In the genomic region with DNA sequence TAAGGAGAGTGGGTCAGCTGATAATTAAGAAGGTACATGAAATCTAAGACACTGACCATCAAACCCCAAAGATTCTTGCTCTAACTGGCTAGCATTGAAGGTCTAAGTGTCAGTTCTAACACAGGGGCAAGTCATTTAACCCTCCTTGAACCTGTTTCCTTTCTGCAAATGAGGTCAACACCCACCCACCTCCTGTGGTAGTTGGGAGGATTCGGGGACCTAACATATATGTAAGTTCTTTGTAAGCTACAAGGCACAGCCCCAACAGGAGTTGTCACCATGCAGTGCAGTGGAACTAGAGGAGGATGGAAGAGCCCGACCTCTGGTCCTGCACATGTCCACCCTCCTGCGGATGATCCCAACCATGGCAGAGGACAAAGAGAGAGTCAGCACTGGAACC, we compare ENCODE assay signal across 28 cellular contexts. TPM values are rescaled to one million over a fixed set of nuclear protein-coding genes. Genes with fewer than 3 reads are reported as not detected.
"Had no signal": no experiment of that assay in that cellular context is flagged by ENCODE, and none has a peak within 500 bp of the region (broad histone marks: within the 10 kb centered on the region; RNA-seq: fewer than 3 reads in every experiment).

No MANE protein-coding gene starts in this region.

- H3K27ac Mint-ChIP-seq: activated CD8-positive, alpha-beta memory T cell treated with anti-CD3 and anti-CD28 coated beads, Interleukin-2, amount 10 ng/mL, durations not matched to agents 7 days and 5 days; activated naive CD4-positive, alpha-beta T cell treated with anti-CD3 and anti-CD28 coated beads for 36 hours; activated naive CD8-positive, alpha-beta T cell; activated T-helper 17 cell treated with anti-CD3 and anti-CD28 coated beads, Interleukin-2, amount 50 U/mL, for 72 hours; IgD-negative memory B cell had no signal

- H3K4me3 Mint-ChIP-seq: activated CD8-positive, alpha-beta memory T cell treated with anti-CD3 and anti-CD28 coated beads, Interleukin-2, amount 10 ng/mL, durations not matched to agents 7 days and 5 days; activated naive CD4-positive, alpha-beta T cell treated with anti-CD3 and anti-CD28 coated beads for 36 hours; activated naive CD8-positive, alpha-beta T cell; activated T-helper 17 cell treated with anti-CD3 and anti-CD28 coated beads, Interleukin-2, amount 50 U/mL, for 72 hours had no signal

- H3K4me2 ChIP-seq: SK-N-SH had no signal

- DNase-seq: activated CD4-positive, alpha-beta T cell treated with anti-CD3 and anti-CD28 coated beads for 4 hours; activated CD4-positive, CD25-positive, alpha-beta regulatory T cell; activated CD8-positive, alpha-beta memory T cell treated with anti-CD3 and anti-CD28 coated beads, Interleukin-2, amount 10 ng/mL, durations not matched to agents 7 days and 5 days; activated gamma-delta T cell; activated naive CD4-positive, alpha-beta T cell treated with anti-CD3 and anti-CD28 coated beads for 36 hours; activated T-cell treated with anti-CD3 and anti-CD28 coated beads, Interleukin-2, amount 50 U/mL, for 48 hours; amygdala; brain microvascular endothelial cell; KG1; NCI-H1048; NCI-H146; NCI-H187 treated with DMSO at 0.1 percent for 48 hours; NCI-H2171; NCI-H2227 treated with DMSO at 0.1 percent for 48 hours; NCI-H526; NCI-H82; OCI-M1; Right ventricle myocardium superior; RPMI8226; SJCRH30; SK-N-SH; T-helper 1 cell had no signal

- H3K27ac ChIP-seq: brain microvascular endothelial cell, SJCRH30, VCaP had no signal

- H3K9me2 ChIP-seq: SK-N-SH had no signal

- H3K9me3 ChIP-seq: SJCRH30, SK-N-SH had no signal

- H3K4me3 ChIP-seq: SJCRH30 had no signal

- H3K9me3 Mint-ChIP-seq: activated naive CD4-positive, alpha-beta T cell treated with anti-CD3 and anti-CD28 coated beads for 36 hours; activated T-helper 17 cell treated with anti-CD3 and anti-CD28 coated beads, Interleukin-2, amount 50 U/mL, for 72 hours; IgD-negative memory B cell had no signal

- H3K27me3 ChIP-seq: brain microvascular endothelial cell, SJCRH30 had no signal

- H3K27me3 Mint-ChIP-seq: activated CD8-positive, alpha-beta memory T cell treated with anti-CD3 and anti-CD28 coated beads, Interleukin-2, amount 10 ng/mL, durations not matched to agents 7 days and 5 days; activated naive CD8-positive, alpha-beta T cell; activated T-helper 17 cell treated with anti-CD3 and anti-CD28 coated beads, Interleukin-2, amount 50 U/mL, for 72 hours; IgD-negative memory B cell had no signal

- ATAC-seq: activated CD8-positive, alpha-beta memory T cell treated with anti-CD3 and anti-CD28 coated beads, Interleukin-2, amount 10 ng/mL, durations not matched to agents 7 days and 5 days; activated T-helper 17 cell treated with anti-CD3 and anti-CD28 coated beads, Interleukin-2, amount 50 U/mL, for 72 hours; Panc1 had no signal

RNA-seq across cellular contexts. Expression of a gene that starts 37.8 kb away (rescaled TPM):
- total RNA-seq: NCI-H460, SJCRH30 had no signal
